In the genomic region with DNA sequence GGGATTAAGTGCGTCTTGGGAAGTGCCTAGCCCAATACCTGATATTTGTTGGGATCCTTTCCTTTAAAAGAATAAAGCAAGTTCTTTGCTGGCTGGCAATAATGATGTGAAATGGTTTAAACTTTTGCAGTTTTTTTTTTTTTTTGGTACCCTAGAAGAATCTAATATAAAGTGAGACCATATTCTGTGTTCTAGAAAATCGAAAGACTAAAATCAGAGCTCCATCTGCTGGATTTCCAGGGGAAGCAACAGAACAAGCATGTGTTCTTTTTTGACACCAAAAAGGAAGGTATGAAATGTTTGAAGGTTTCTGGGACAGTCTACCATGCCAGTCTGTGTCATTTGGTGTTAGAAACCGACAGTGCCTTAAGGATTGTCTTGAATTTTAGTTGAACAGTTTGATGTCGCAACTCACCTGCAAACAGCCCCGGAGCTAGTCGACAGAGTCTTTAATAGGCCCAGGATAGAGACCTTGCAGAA, we compare ENCODE assay signal across 9 cellular contexts. TPM values are rescaled to one million over a fixed set of nuclear protein-coding genes. Genes with fewer than 3 reads are reported as not detected.
DNase-seq lines count a peak whose midpoint lies in the region; ATAC-seq and TF ChIP-seq lines count a peak whose summit lies in the region.
"Had no signal": no experiment of that assay in that cellular context is flagged by ENCODE, and none has a peak within 500 bp of the region (broad histone marks: within the 10 kb centered on the region; RNA-seq: fewer than 3 reads in every experiment).

No MANE protein-coding gene starts in this region.

- H3K27ac ChIP-seq in coronary artery (no peak overlapping the region), prostate gland (no peak overlapping the region)
- H3K27ac ChIP-seq: skin epidermis had no signal

- peaks cover 2% of the 10 kb centered on the region for H3K4me1 ChIP-seq in prostate gland (replicated peaks)

- no peak for TF ChIP-seq POLR2A in prostate gland (IDR thresholded peaks at IDR 0.05)

- H3K9me3 ChIP-seq in prostate gland: no peaks in the 10 kb centered on the region

- H3K27me3 ChIP-seq in prostate gland (replicated peaks; ENCODE audit: insufficient read depth): no peaks in the 10 kb centered on the region

- WGBS in prostate gland: 71% methylated on average over 6 of the region's 6 CpGs

- TF ChIP-seq CTCF in coronary artery (IDR thresholded peaks at IDR 0.05) (peak; percentile 14), prostate gland (IDR thresholded peaks at IDR 0.05) (peak in 3 of 4 experiments; percentile 18 to 44 (median 42))

- DNase-seq in NCI-H2227 (lab: John Stamatoyannopoulos, UW; ENCODE audit: unreplicated experiment) (peak; percentile 43), NCI-H2227 treated with DMSO at 0.1 percent for 48 hours (lab: John Stamatoyannopoulos, UW) (no peak), NCI-H69 (lab: John Stamatoyannopoulos, UW) (peak; percentile 6), coronary artery (ENCODE audit: low spot score) (no peak), prostate gland (ENCODE audit: low spot score) (no peak), hepatic stellate cell (ENCODE audit: low spot score) (no peak), posterior vena cava (ENCODE audit: low spot score) (no peak)

- intact Hi-C loops in prostate gland (cut with DNase I): no loop called here
- intact Hi-C loops in posterior vena cava (cut with DNase I): no loop called here

- H3K4me3 ChIP-seq in coronary artery: no peak overlapping the region
- H3K4me3 ChIP-seq in prostate gland: no peak overlapping the region
- H3K4me3 ChIP-seq: skin epidermis had no signal

- H3K36me3 ChIP-seq in prostate gland: peaks cover 4 to 8% of the 10 kb centered on the region in 2 donors

- ATAC-seq in esophagus mucosa: no peak

RNA-seq across cellular contexts. Expression of gene UTP11, which starts 6.4 kb away (rescaled TPM):
- total RNA-seq in prostate gland (10 to 100 TPM; 26.9 to 36.5 TPM), esophagus mucosa (30.3 TPM), posterior vena cava (10 to 100 TPM; 45.6 to 61.4 TPM)

RNA-seq across cellular contexts. Expression of gene FHL3, which starts 13.6 kb away (rescaled TPM):
- 10 to 100 TPM; 14.2 to 40.6 TPM for total RNA-seq in prostate gland
- total RNA-seq in esophagus mucosa: 10.6 TPM
- 10 to 100 TPM; 55.6 to 80.7 TPM for total RNA-seq in posterior vena cava

RNA-seq across cellular contexts. Expression of gene POU3F1, which starts 27.7 kb away (rescaled TPM):
- 1 to 10 TPM in 1 of 2 donors, under 1 TPM in 1; 0.09 to 3.4 TPM for total RNA-seq in prostate gland
- 6.0 TPM for total RNA-seq in esophagus mucosa
- under 1 TPM; 0.28 to 0.29 TPM for total RNA-seq in posterior vena cava

RNA-seq across cellular contexts. Expression of gene SF3A3, which starts 29.1 kb away (rescaled TPM):
- 10 to 100 TPM; 55.8 to 68.0 TPM for total RNA-seq in prostate gland
- 41.7 TPM for total RNA-seq in esophagus mucosa
- 10 to 100 TPM; 42.7 to 48.6 TPM for total RNA-seq in posterior vena cava

Comparison
In these comparisons a context has a peak if more than half of its experiments do, and no peak if none do; other contexts are left out.
1. DNase-seq: peak in NCI-H2227 (single experiment) and NCI-H69 (single experiment); none in NCI-H2227 treated with DMSO at 0.1 percent for 48 hours (single experiment), coronary artery (single experiment), prostate gland (single experiment), hepatic stellate cell (single experiment) and posterior vena cava (single experiment).